Comparison of ENCODE assay signal across 1 cellular context in genomic region chr18:70205421-70206397, GRCh38.
TF ChIP-seq lines count a peak whose summit lies in the region.

Gene RTTN (minus strand): TSS chr18:70205687. CDS start chr18:70205658, 29 bp downstream.

TF ChIP-seq in HepG2, 621 proteins besides CTCF, POLR2A, EP300 and RAD21 (continued from another document and continues in another):
- peak; percentile 53; the same call in 1 of the 2 replicates for TF ChIP-seq PRDM15 (CRISPR knock-in tag; IDR thresholded peaks at IDR 0.05)
- no peak for TF ChIP-seq NFIB (CRISPR knock-in tag; IDR thresholded peaks at IDR 0.05; ENCODE audit: borderline replicate concordance)
- peak; percentile 97 for TF ChIP-seq POGZ (CRISPR knock-in tag; IDR thresholded peaks at IDR 0.05)
- TF ChIP-seq MTA1 (CRISPR knock-in tag; IDR thresholded peaks at IDR 0.05; ENCODE audit: borderline replicate concordance): peak; percentile 73; the same call in 1 of the 2 replicates
- no peak for TF ChIP-seq SNAI1 (CRISPR knock-in tag; IDR thresholded peaks at IDR 0.05; ENCODE audit: borderline replicate concordance)
- no peak for TF ChIP-seq ZFYVE20 (CRISPR knock-in tag; IDR thresholded peaks at IDR 0.05; ENCODE audit: borderline replicate concordance, low read depth)
- peak; percentile 91 for TF ChIP-seq GMEB1 (CRISPR knock-in tag; IDR thresholded peaks at IDR 0.05; ENCODE audit: borderline replicate concordance)
- TF ChIP-seq FOXC1 (CRISPR knock-in tag; IDR thresholded peaks at IDR 0.05; ENCODE audit: borderline replicate concordance): peak; percentile 78; the same call in 1 of the 2 replicates
- no peak for TF ChIP-seq RBAK (CRISPR knock-in tag; IDR thresholded peaks at IDR 0.05)
- 0 out of 2 replicates have a peak, but pooled peaks have one; percentile 55 for TF ChIP-seq RORA (CRISPR knock-in tag; IDR thresholded peaks at IDR 0.05)
- TF ChIP-seq ZNF704 (CRISPR knock-in tag; IDR thresholded peaks at IDR 0.05; ENCODE audit: borderline replicate concordance): peak; percentile 78; the same call in 1 of the 2 replicates
- peak; percentile 71 for TF ChIP-seq ESRRA (CRISPR knock-in tag; IDR thresholded peaks at IDR 0.05; ENCODE audit: low read depth)
- no peak for TF ChIP-seq TAF15 (IDR thresholded peaks at IDR 0.05; ENCODE audit: low read depth, low read length, poor library complexity, severe bottlenecking)
- TF ChIP-seq CBX2 (IDR thresholded peaks at IDR 0.05; ENCODE audit: low read depth, low read length): peak; percentile 45; the same call in 1 of the 2 replicates
- no peak for TF ChIP-seq CBX2 (CRISPR knock-in tag; IDR thresholded peaks at IDR 0.05; ENCODE audit: low read depth)
- peak; percentile 92 for TF ChIP-seq SMAD3 (CRISPR knock-in tag; IDR thresholded peaks at IDR 0.05)
- TF ChIP-seq USF2 (IDR thresholded peaks at IDR 0.05; ENCODE audit: low read depth, low read length): no peak
- no peak; the same call in 1 of the 2 replicates for TF ChIP-seq USF2 (CRISPR knock-in tag; IDR thresholded peaks at IDR 0.05; ENCODE audit: borderline replicate concordance)
- no peak for TF ChIP-seq TIGD3 (CRISPR knock-in tag; IDR thresholded peaks at IDR 0.05; ENCODE audit: borderline replicate concordance)
- TF ChIP-seq E2F5 (CRISPR knock-in tag; conservative IDR thresholded peaks at IDR 0.05): peak; percentile 98
- TF ChIP-seq JARID2 (CRISPR knock-in tag; IDR thresholded peaks at IDR 0.05; ENCODE audit: insufficient replicate concordance): peak; percentile 73
- TF ChIP-seq MXI1 (IDR thresholded peaks at IDR 0.05; ENCODE audit: borderline replicate concordance, low read depth, low read length): peak; percentile 87; the same call in 2 of the 3 replicates
- no peak; the same call in 1 of the 2 replicates for TF ChIP-seq HIC2 (CRISPR knock-in tag; IDR thresholded peaks at IDR 0.05; ENCODE audit: low read depth)
- TF ChIP-seq ZSCAN21 (CRISPR knock-in tag; IDR thresholded peaks at IDR 0.05; ENCODE audit: borderline replicate concordance): peak; percentile 80; the same call in 1 of the 2 replicates
- TF ChIP-seq ZBTB2 (CRISPR knock-in tag; IDR thresholded peaks at IDR 0.05; ENCODE audit: low read depth): no peak
- no peak for TF ChIP-seq ZSCAN22 (CRISPR knock-in tag; IDR thresholded peaks at IDR 0.05)
- TF ChIP-seq SNAPC5 (CRISPR knock-in tag; IDR thresholded peaks at IDR 0.05; ENCODE audit: borderline replicate concordance): peak; percentile 28; the same call in 1 of the 2 replicates
- peak; percentile 53; the same call in 1 of the 2 replicates for TF ChIP-seq E2F2 (CRISPR knock-in tag; IDR thresholded peaks at IDR 0.05; ENCODE audit: borderline replicate concordance)
- no peak for TF ChIP-seq JUND (CRISPR knock-in tag; IDR thresholded peaks at IDR 0.05)
- peak; percentile 47; the same call in 1 of the 2 replicates for TF ChIP-seq NFAT5 (CRISPR knock-in tag; IDR thresholded peaks at IDR 0.05)
- no peak for TF ChIP-seq MATR3 (CRISPR knock-in tag; IDR thresholded peaks at IDR 0.05)
- no peak for TF ChIP-seq MAFK (conservative IDR thresholded peaks at IDR 0.05 in 1 of 2, IDR thresholded peaks at IDR 0.05 in 1 of 2; ENCODE audit: low read length in 2 of 2)
- TF ChIP-seq TSC22D2 (CRISPR knock-in tag; IDR thresholded peaks at IDR 0.05; ENCODE audit: borderline replicate concordance): peak; percentile 63; the same call in 1 of the 2 replicates
